30 cellular contexts compared by ENCODE assay signal in genomic region chr18:36185157-36185556, GRCh38. TPM values are rescaled to one million over a fixed set of nuclear protein-coding genes. Genes with fewer than 3 reads are reported as not detected.
A peak's percentile ranks its signal among the peaks of the same experiment; 100 is the strongest.
DNase-seq lines count a peak whose midpoint lies in the region; ATAC-seq and TF ChIP-seq lines count a peak whose summit lies in the region.
"Had no signal": no experiment of that assay in that cellular context is flagged by ENCODE, and none has a peak within 500 bp of the region (broad histone marks: within the 10 kb centered on the region; RNA-seq: fewer than 3 reads in every experiment).

No MANE protein-coding gene starts in this region.

- peak; percentile 40 for DNase-seq in activated CD8-positive, alpha-beta memory T cell treated with anti-CD3 and anti-CD28 coated beads, Interleukin-2, amount 50 U/mL, for 48 hours
- DNase-seq in activated CD8-positive, alpha-beta memory T cell treated with anti-CD3 and anti-CD28 coated beads, Interleukin-2, amount 50 U/mL, for 4 hours: no peak
- DNase-seq in NCI-H526 treated with DMSO at 0.1 percent for 48 hours (lab: John Stamatoyannopoulos, UW) (peak; percentile 59), memory B cell (ENCODE audit: low spot score in 2 of 2) (no peak), type B pancreatic cell (ENCODE audit: extremely low spot score, unreplicated experiment) (no peak), dorsolateral prefrontal cortex (no peak), SJCRH30 (no peak), chondrocyte (ENCODE audit: low spot score) (no peak)
- DNase-seq: activated CD4-positive, alpha-beta T cell treated with anti-CD3 and anti-CD28 coated beads for 4 hours; activated naive CD4-positive, alpha-beta T cell; activated T-cell treated with anti-CD3 and anti-CD28 coated beads, Interleukin-2, amount 50 U/mL, for 24 hours; adrenal gland; AML-193; brain microvascular endothelial cell; CD8-positive, alpha-beta memory T cell; DMS79; GDM1; islet precursor cell; Kasumi-1; left ventricle myocardium superior; midbrain; NCI-H2227 treated with DMSO at 0.1 percent for 48 hours; NCI-H774; small intestine; stomach; thyroid gland had no signal

- H3K4me3 Mint-ChIP-seq in memory B cell: no peak overlapping the region
- peak overlapping the region; percentile 77 for H3K4me3 Mint-ChIP-seq in type B pancreatic cell
- no peak overlapping the region for H3K4me3 Mint-ChIP-seq in chondrocyte (ENCODE audit: unreplicated experiment)
- H3K4me3 Mint-ChIP-seq: activated T-cell treated with anti-CD3 and anti-CD28 coated beads, Interleukin-2, amount 50 U/mL, for 24 hours had no signal

- H3K36me3 Mint-ChIP-seq in memory B cell: no peaks in the 10 kb centered on the region
- H3K36me3 Mint-ChIP-seq in type B pancreatic cell: no peaks in the 10 kb centered on the region
- H3K36me3 Mint-ChIP-seq in chondrocyte (ENCODE audit: low read depth): no peaks in the 10 kb centered on the region
- H3K36me3 Mint-ChIP-seq: CD8-positive, alpha-beta memory T cell had no signal

- H3K9me3 ChIP-seq in SJCRH30 (replicated peaks): no peaks in the 10 kb centered on the region
- H3K9me3 ChIP-seq: A549, adrenal gland, SJSA1, stomach, thyroid gland had no signal

- intact Hi-C loops in dorsolateral prefrontal cortex (cut with DNase I): no loop called here

- no peaks in the 10 kb centered on the region for H3K36me3 ChIP-seq in SJCRH30
- H3K36me3 ChIP-seq: adrenal gland, brain microvascular endothelial cell, SJSA1, stomach, thyroid gland had no signal

- no peak overlapping the region for H3K4me3 ChIP-seq in dorsolateral prefrontal cortex
- no peak overlapping the region for H3K4me3 ChIP-seq in SJCRH30
- H3K4me3 ChIP-seq: A549, adrenal gland, SJSA1, stomach, thyroid gland had no signal

- H3K27ac ChIP-seq in dorsolateral prefrontal cortex (no peak overlapping the region), SJCRH30 (no peak overlapping the region)
- H3K27ac ChIP-seq: A549, adrenal gland, brain microvascular endothelial cell, HL-60, parathyroid adenoma, SJSA1, stomach, thyroid gland had no signal

- H3K4me1 Mint-ChIP-seq in memory B cell (peaks cover 24% of the 10 kb centered on the region), type B pancreatic cell (ENCODE audit: unreplicated experiment) (peaks cover 6% of the 10 kb centered on the region), chondrocyte (ENCODE audit: low read depth) (peaks cover 40% of the 10 kb centered on the region)

- TF ChIP-seq CTCF in type B pancreatic cell (conservative IDR thresholded peaks at IDR 0.05) (no peak), dorsolateral prefrontal cortex (IDR thresholded peaks at IDR 0.05 in 54 of 56, conservative IDR thresholded peaks at IDR 0.05 in 2 of 56; ENCODE audit: low read depth in 1 of 56, partially characterized antibody in 56 of 56) (no peak), chondrocyte (IDR thresholded peaks at IDR 0.05) (no peak)

- H3K27ac Mint-ChIP-seq in memory B cell (no peak overlapping the region), type B pancreatic cell (no peak overlapping the region), chondrocyte (ENCODE audit: unreplicated experiment) (no peak overlapping the region)
- H3K27ac Mint-ChIP-seq: activated T-cell treated with anti-CD3 and anti-CD28 coated beads, Interleukin-2, amount 50 U/mL, for 24 hours had no signal

- no peaks in the 10 kb centered on the region for H3K4me1 ChIP-seq in SJCRH30

- H3K27me3 Mint-ChIP-seq in memory B cell (peaks cover 15% of the 10 kb centered on the region), type B pancreatic cell (peaks cover 41% of the 10 kb centered on the region), chondrocyte (ENCODE audit: low read depth) (no peaks in the 10 kb centered on the region)

- H3K27me3 ChIP-seq in dorsolateral prefrontal cortex: peaks cover 0 to 14% (median 0%) of the 10 kb centered on the region in 45 donors
- H3K27me3 ChIP-seq in SJCRH30: no peaks in the 10 kb centered on the region
- H3K27me3 ChIP-seq: adrenal gland, brain microvascular endothelial cell, SJSA1, thyroid gland had no signal

- ATAC-seq in memory B cell (ENCODE audit: low read depth): peak; percentile 67
- ATAC-seq: A549, left ventricle myocardium superior had no signal

- H3K9me3 Mint-ChIP-seq in memory B cell (no peaks in the 10 kb centered on the region), type B pancreatic cell (no peaks in the 10 kb centered on the region), chondrocyte (ENCODE audit: low read depth) (no peaks in the 10 kb centered on the region)
- H3K9me3 Mint-ChIP-seq: activated T-cell treated with anti-CD3 and anti-CD28 coated beads, Interleukin-2, amount 50 U/mL, for 24 hours; CD8-positive, alpha-beta memory T cell had no signal

RNA-seq across cellular contexts. Expression of gene MOCOS, which starts 2.1 kb away (rescaled TPM):
- total RNA-seq in type B pancreatic cell (ENCODE audit: low replicate concordance) (2.4 and 3.2 TPM in 2 replicates), dorsolateral prefrontal cortex (1 to 10 TPM in 10 of 120 experiments, under 1 TPM in 109, not detected in 1; 0.13 to 2.5 (median 0.43) TPM), chondrocyte (6.7 to 15.7 TPM (median 13.2 TPM) in 3 replicates)
- total RNA-seq in SJCRH30 (2014; rRNA removed; shearing (Covaris generic)): 0.05 TPM in 1 of 2 replicates, not detected in the other

RNA-seq across cellular contexts. Expression of gene ELP2, which starts 55.5 kb away (rescaled TPM):
- total RNA-seq in type B pancreatic cell (ENCODE audit: low replicate concordance): 79.2 and 94.6 TPM in 2 replicates
- 100 to 1,000 TPM in 75 of 120 experiments, 10 to 100 TPM in 45; 61.4 to 145 (median 105) TPM for total RNA-seq in dorsolateral prefrontal cortex
- total RNA-seq in SJCRH30 (2014; rRNA removed; shearing (Covaris generic)): 53.8 and 72.2 TPM in 2 replicates
- 67.1 to 77.2 TPM (median 70.5 TPM) in 3 replicates for total RNA-seq in chondrocyte

RNA-seq across cellular contexts. Expression of gene SLC39A6, which starts 56.0 kb away (rescaled TPM):
- total RNA-seq in type B pancreatic cell (ENCODE audit: low replicate concordance) (29.7 and 48.7 TPM in 2 replicates), dorsolateral prefrontal cortex (10 to 100 TPM; 26.2 to 53.3 (median 36.5) TPM), chondrocyte (84.9 to 89.9 TPM (median 86.4 TPM) in 3 replicates)
- total RNA-seq in SJCRH30 (2014; rRNA removed; shearing (Covaris generic)): 45.7 and 50.6 TPM in 2 replicates

Comparison
In these comparisons a context has a peak if more than half of its experiments do, and no peak if none do; other contexts are left out.
1. DNase-seq: peak in activated CD8-positive, alpha-beta memory T cell treated with anti-CD3 and anti-CD28 coated beads, Interleukin-2, amount 50 U/mL, for 48 hours (single experiment) and NCI-H526 treated with DMSO at 0.1 percent for 48 hours (single experiment); none in activated CD8-positive, alpha-beta memory T cell treated with anti-CD3 and anti-CD28 coated beads, Interleukin-2, amount 50 U/mL, for 4 hours (single experiment), memory B cell (0 of 2), type B pancreatic cell (single experiment), dorsolateral prefrontal cortex (0 of 10), SJCRH30 (0 of 2) and chondrocyte (single experiment).